17 cellular contexts compared by ENCODE assay signal in the genomic region with DNA sequence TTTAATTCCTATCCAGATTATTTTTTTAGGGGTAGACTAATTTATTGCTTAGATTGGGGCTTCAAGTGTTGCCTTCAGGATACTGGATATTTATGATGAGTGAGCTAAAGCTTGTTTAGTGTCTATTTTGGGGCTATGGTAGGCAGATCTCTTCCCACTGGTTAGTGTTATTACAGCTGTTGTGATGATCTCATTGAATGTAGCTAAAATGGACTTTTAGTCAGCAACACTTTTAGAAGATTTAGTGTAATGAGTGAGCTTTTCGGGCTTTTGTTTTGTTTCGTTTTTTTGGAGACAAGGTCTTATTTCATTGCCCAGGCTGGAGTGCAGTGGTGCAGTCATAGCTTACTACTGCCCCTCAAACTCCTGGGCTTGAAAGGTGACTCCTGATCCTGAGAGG. TPM values are rescaled to one million over a fixed set of nuclear protein-coding genes. Genes with fewer than 3 reads are reported as not detected.
DNase-seq lines count a peak whose midpoint lies in the region; ATAC-seq, FAIRE-seq and TF ChIP-seq lines count a peak whose summit lies in the region.
"Had no signal": no experiment of that assay in that cellular context is flagged by ENCODE, and none has a peak within 500 bp of the region (broad histone marks: within the 10 kb centered on the region; RNA-seq: fewer than 3 reads in every experiment).

No MANE protein-coding gene starts in this region.

- peaks cover 43% of the 10 kb centered on the region for H4K20me1 ChIP-seq in HepG2 (ENCODE audit: insufficient read depth, low read length)

- H3K4me3 ChIP-seq in HepG2 (replicated peaks in 1 of 3; ENCODE audit: insufficient read depth in 1 of 3, low read depth in 2 of 3, low read length in 3 of 3) (no peak overlapping the region), right lobe of liver (no peak overlapping the region)

- CTCF ChIA-PET in HepG2 (lab: Yijun Ruan, JAX; ENCODE audit: low intra/inter-chr PET ratio, low total read pairs), result no interaction called here

- ATAC-seq in HepG2 (no peak), right lobe of liver (no peak), naive B cell (ENCODE audit: low read depth in 2 of 2) (no peak), HG03175 (IDR thresholded peaks at IDR 0.05; ENCODE audit: unreplicated experiment) (no peak), GM21528 (IDR thresholded peaks at IDR 0.05; ENCODE audit: low FRiP score, unreplicated experiment) (no peak)
- ATAC-seq: left lobe of liver, Panc1 had no signal

- TF ChIP-seq CTCF in HepG2 (CRISPR knock-in tag; IDR thresholded peaks at IDR 0.05) (no peak), right lobe of liver (IDR thresholded peaks at IDR 0.05) (no peak)

- no peak for TF ChIP-seq RAD21 in HepG2 (CRISPR knock-in tag; IDR thresholded peaks at IDR 0.05)

- H3K4me1 Mint-ChIP-seq in naive B cell, result peaks cover 32 to 76% (median 48%) of the 10 kb centered on the region in 3 donors

- H3K36me3 Mint-ChIP-seq in naive B cell, result peaks cover 0 to 14% of the 10 kb centered on the region in 2 donors

- peaks cover 96% of the 10 kb centered on the region for H3K4me1 ChIP-seq in HepG2 (ENCODE audit: insufficient read depth, low read length)
- peaks cover 0 to 29% (median 15%) of the 10 kb centered on the region in 4 donors for H3K4me1 ChIP-seq in right lobe of liver
- H3K4me1 ChIP-seq: BE2C had no signal

- POLR2A ChIA-PET in HepG2 (lab: Yijun Ruan, JAX), result interaction anchor here (3.0 to 5.4 kb wide), 3 partner anchors 10 to 31 kb away, joined by 36 to 141 read pairs (median 56); partner anchors contain the start of gene THRAP3

- WGBS in HepG2 (ENCODE audit: low lambda C conversion rate), result 93% methylated on average over 2 of the region's 2 CpGs
- WGBS in right lobe of liver (ENCODE audit: insufficient coverage, low coverage, low lambda C conversion rate, missing lambda C conversion rate), result 90% methylated on average over 2 of the region's 2 CpGs

- DNase-seq in HepG2 (ENCODE audit: low spot score) (no peak), right lobe of liver (no peak), brain pericyte (ENCODE audit: low read depth, low spot score) (peak; percentile 81), naive B cell (no peak), T-helper 1 cell (no peak)
- no peak for DNase-seq in activated CD4-positive, alpha-beta T cell treated with anti-CD3 and anti-CD28 coated beads, Interleukin-2, amount 50 U/mL, for 1 hour
- DNase-seq: activated naive CD8-positive, alpha-beta T cell treated with anti-CD3 and anti-CD28 coated beads, Interleukin-2, amount 10 ng/mL, durations not matched to agents 7 days and 5 days; BE2C; H7; NCI-H1048; stimulated activated CD4-positive, alpha-beta T cell treated with anti-CD3 and anti-CD28 coated beads, Interleukin-1b, Interleukin-23, amount 100 ng/mL, for 48 hours; T-helper 2 cell had no signal

- in situ Hi-C loops in HepG2 (cut with HindIII; ENCODE audit: extremely low pct_ligation_motif_present, low pct_unique_long_range_greater_than_20kb), result no loop called here

- TF ChIP-seq POLR2A in HepG2 (IDR thresholded peaks at IDR 0.05; ENCODE audit: insufficient read depth in 1 of 2, low read depth in 2 of 2, low read length in 2 of 2) (no peak), right lobe of liver (IDR thresholded peaks at IDR 0.05) (no peak)

- peak overlapping the region in 6 of 8 donors; percentile 3 to 71 (median 33) for H3K4me3 Mint-ChIP-seq in naive B cell
- H3K4me3 Mint-ChIP-seq: activated naive CD8-positive, alpha-beta T cell treated with anti-CD3 and anti-CD28 coated beads, Interleukin-2, amount 10 ng/mL, durations not matched to agents 7 days and 5 days had no signal

- no peaks in the 10 kb centered on the region for H3K27me3 ChIP-seq in HepG2 (ENCODE audit: control insufficient read depth in 1 of 2, insufficient read depth in 2 of 2, low read length in 2 of 2)
- H3K27me3 ChIP-seq in right lobe of liver, result no peaks in the 10 kb centered on the region
- H3K27me3 ChIP-seq: BE2C had no signal

- intact Hi-C loops in HepG2 (cut with micrococcal nuclease; ENCODE audit: unreplicated experiment) (no loop called here), right lobe of liver (cut with DNase I) (loop anchor here (10.0 kb wide), 1 partner anchor 46 kb away; no protein-coding TSS in a partner anchor)

- H2AFZ ChIP-seq in HepG2 (ENCODE audit: low read length), result no peak overlapping the region

- TF ChIP-seq EP300 in HepG2 (IDR thresholded peaks at IDR 0.05; ENCODE audit: low read depth in 2 of 2, low read length in 2 of 2), result no peak
- no peak for TF ChIP-seq EP300 in HepG2 (CRISPR knock-in tag; IDR thresholded peaks at IDR 0.05; ENCODE audit: borderline replicate concordance)

- no TSS peak for BruUV-seq in HepG2 (replicated peaks; lab: Mats Ljungman, UMichigan)

- no peaks in the 10 kb centered on the region for H3K9me3 Mint-ChIP-seq in naive B cell
- H3K9me3 Mint-ChIP-seq: activated naive CD8-positive, alpha-beta T cell treated with anti-CD3 and anti-CD28 coated beads, Interleukin-2, amount 10 ng/mL, durations not matched to agents 7 days and 5 days had no signal

- no peak overlapping the region for H3K4me2 ChIP-seq in HepG2 (ENCODE audit: low read depth, low read length)

- FAIRE-seq in HepG2 (lab: Jason Lieb, UNC), result no peak
- FAIRE-seq: HTR-8/SVneo had no signal

- H3K27ac ChIP-seq in HepG2 (ENCODE audit: extremely low read length, insufficient read depth, low read length) (peak overlapping the region; percentile 49), right lobe of liver (no peak overlapping the region)

- H3K9ac ChIP-seq in HepG2 (ENCODE audit: insufficient read depth, low read depth, low read length), result no peak overlapping the region

- H3K9me3 ChIP-seq in HepG2 (ENCODE audit: low read length) (no peaks in the 10 kb centered on the region), right lobe of liver (no peaks in the 10 kb centered on the region)
- H3K9me3 ChIP-seq: BE2C had no signal

- H3K79me2 ChIP-seq in HepG2 (ENCODE audit: insufficient read depth, low read length), result peaks cover 90% of the 10 kb centered on the region

- H3K36me3 ChIP-seq in HepG2 (replicated peaks in 1 of 2; ENCODE audit: control insufficient read depth in 1 of 2, insufficient read depth in 2 of 2, low read length in 2 of 2), result peaks cover 2 to 23% of the 10 kb centered on the region in 2 experiments; a peak in 2 of 5 replicates
- H3K36me3 ChIP-seq in right lobe of liver, result peaks cover 0 to 18% (median 1%) of the 10 kb centered on the region in 4 donors

- no peaks in the 10 kb centered on the region for H3K27me3 Mint-ChIP-seq in naive B cell
- H3K27me3 Mint-ChIP-seq: activated naive CD8-positive, alpha-beta T cell treated with anti-CD3 and anti-CD28 coated beads, Interleukin-2, amount 10 ng/mL, durations not matched to agents 7 days and 5 days had no signal

- peak overlapping the region; percentile 41 to 98 (median 86) for H3K27ac Mint-ChIP-seq in naive B cell

TF ChIP-seq in HepG2, 621 proteins besides CTCF, POLR2A, EP300 and RAD21 (continues in another document):
- no peak for TF ChIP-seq ZNF784 (CRISPR knock-in tag; IDR thresholded peaks at IDR 0.05; ENCODE audit: borderline replicate concordance)

RNA-seq across cellular contexts. Expression of gene THRAP3, which starts 14.2 kb away (rescaled TPM):
- total RNA-seq in HepG2 (2016; rRNA removed; fragmentation: Illumina TruSeq; extraction: Trizol) (92.6 and 127 TPM in 2 replicates), right lobe of liver (10 to 100 TPM; 33.7 to 53.6 (median 40.7) TPM)
- total RNA-seq in HepG2 (2016; cell fraction: cytosol; rRNA removed; fragmentation: Illumina TruSeq; extraction: Trizol; ENCODE audit: low read depth), result 4.4 and 4.8 TPM in 2 replicates
- total RNA-seq in HepG2 (2016; cell fraction: insoluble cytoplasmic fraction; rRNA removed; fragmentation: Illumina TruSeq; extraction: Trizol), result 91.8 and 120 TPM in 2 replicates
- total RNA-seq in HepG2 (2016; cell fraction: membrane; rRNA removed; fragmentation: Illumina TruSeq; extraction: Trizol), result 17.0 and 19.1 TPM in 2 replicates
- 65.3 and 66.9 TPM in 2 replicates for total RNA-seq in HepG2 (2016; cell fraction: nucleus; rRNA removed; fragmentation: Illumina TruSeq; extraction: Trizol)
- polyA plus RNA-seq in HepG2 (2011; rRNA removed) (45.0 and 48.3 TPM in 2 replicates), naive B cell (ENCODE audit: low read depth in 6 of 6) (100 to 1,000 TPM; 109 to 142 (median 131) TPM)
- 24.6 and 36.8 TPM in 2 replicates for polyA plus RNA-seq in HepG2 (2011; cell fraction: cytosol; rRNA removed)
- 24.7 and 31.6 TPM in 2 replicates for polyA plus RNA-seq in HepG2 (2011; cell fraction: nucleus; rRNA removed)
- polyA plus RNA-seq in HepG2 (2012), result 42.6 and 51.5 TPM in 2 replicates
- 2.2 and 2.7 TPM in 2 replicates for polyA plus RNA-seq in HepG2 (2016; cell fraction: cytosol; fragmentation: Illumina TruSeq; extraction: Trizol; ENCODE audit: low read depth)
- polyA plus RNA-seq in HepG2 (2016; cell fraction: insoluble cytoplasmic fraction; fragmentation: Illumina TruSeq; extraction: Trizol; ENCODE audit: low read depth), result 84.9 and 85.0 TPM in 2 replicates
- 6.4 and 7.9 TPM in 2 replicates for polyA plus RNA-seq in HepG2 (2016; cell fraction: membrane; fragmentation: Illumina TruSeq; extraction: Trizol; ENCODE audit: low read depth)
- polyA plus RNA-seq in HepG2 (2016; cell fraction: nucleus; fragmentation: Illumina TruSeq; extraction: Trizol; ENCODE audit: insufficient read depth, low read depth), result 72.6 and 82.4 TPM in 2 replicates
- 52.7 and 91.8 TPM in 2 replicates for polyA minus RNA-seq in HepG2 (2011; rRNA and poly(A)+ RNA removed; ENCODE audit: low replicate concordance)
- polyA minus RNA-seq in HepG2 (2011; cell fraction: cytosol; rRNA and poly(A)+ RNA removed), result 53.5 and 56.4 TPM in 2 replicates
- 36.8 and 66.3 TPM in 2 replicates for polyA minus RNA-seq in HepG2 (2011; cell fraction: nucleus; rRNA and poly(A)+ RNA removed)
